ENCODE assay signal across 8 cellular contexts in the genomic region with DNA sequence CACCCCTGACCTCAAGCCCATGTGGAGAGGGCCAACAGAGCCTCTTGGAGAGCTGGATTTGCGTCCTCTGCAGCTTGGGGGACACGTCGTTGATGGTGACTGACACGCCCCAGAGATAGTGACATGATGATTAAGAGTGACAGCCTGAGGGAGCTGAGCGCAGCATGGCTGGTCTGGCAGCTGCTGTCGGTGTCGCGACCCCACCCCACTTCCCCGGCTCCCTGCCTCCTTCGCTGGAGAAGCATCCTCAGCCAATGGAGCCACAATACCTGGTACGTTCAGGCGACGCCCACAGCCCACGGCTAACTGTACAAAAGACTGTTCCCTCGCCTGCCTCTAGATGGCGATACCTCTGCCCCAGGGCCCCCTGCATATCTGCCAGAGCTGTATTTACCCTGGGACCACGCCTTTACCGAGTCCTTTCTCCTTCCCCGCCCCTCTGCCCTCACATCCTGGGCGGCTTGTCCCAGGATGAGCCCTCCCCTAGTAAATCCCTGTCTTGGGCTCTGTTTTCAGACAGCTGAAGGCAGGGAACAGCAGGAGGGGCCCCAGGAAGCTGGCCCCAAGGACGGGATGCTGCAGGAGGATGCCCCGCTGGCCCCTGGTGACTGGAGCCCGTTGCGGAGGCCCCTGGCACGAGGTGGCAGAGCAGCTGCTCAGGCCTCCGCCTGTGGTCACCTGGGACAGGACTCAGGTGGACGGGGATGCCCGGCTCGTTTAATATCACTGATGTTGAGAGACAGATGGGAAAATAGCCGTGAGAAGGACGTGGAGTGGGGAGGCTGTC.
A peak's percentile ranks its signal among the peaks of the same experiment; 100 is the strongest.
DNase-seq lines count a peak whose midpoint lies in the region; ATAC-seq, FAIRE-seq and TF ChIP-seq lines count a peak whose summit lies in the region.

No MANE protein-coding gene starts in this region.

- no peak overlapping the region for H3K9ac ChIP-seq in keratinocyte (ENCODE audit: control insufficient read depth, extremely low read depth, insufficient read depth, low read length)

- CTCF ChIA-PET in CD8-positive, alpha-beta T cell (lab: Charles Lee) = interaction anchor here (0.8 to 2.2 kb wide), 28 partner anchors 9 to 248 kb away, joined by 3 to 48 read pairs (median 4); no protein-coding TSS in a partner anchor
- CTCF ChIA-PET in activated B cell treated with CpG ODN at 0.5 μM for 24 hours (lab: Charles Lee) = interaction anchor here (0.8 to 3.4 kb wide), 26 partner anchors 10 to 686 kb away, joined by 3 to 39 read pairs (median 3); a partner anchor contains a TSS

- H3K36me3 Mint-ChIP-seq in CD8-positive, alpha-beta T cell = no peaks in the 10 kb centered on the region
- H3K36me3 Mint-ChIP-seq in activated B cell treated with CpG ODN at 0.5 μM for 24 hours (ENCODE audit: low read depth) = no peaks in the 10 kb centered on the region

- H3K4me1 Mint-ChIP-seq in CD8-positive, alpha-beta T cell (ENCODE audit: low read depth) = peaks cover 14% of the 10 kb centered on the region
- H3K4me1 Mint-ChIP-seq in activated B cell treated with CpG ODN at 0.5 μM for 24 hours = peaks cover 35% of the 10 kb centered on the region

- no peak overlapping the region for H3K27ac Mint-ChIP-seq in CD8-positive, alpha-beta T cell
- peak overlapping the region; percentile 56 for H3K27ac Mint-ChIP-seq in activated B cell treated with CpG ODN at 0.5 μM for 24 hours

- H3K4me3 ChIP-seq in CD8-positive, alpha-beta T cell (ENCODE audit: low read depth, low read length) = peak overlapping the region; percentile 49
- H3K4me3 ChIP-seq in keratinocyte (ENCODE audit: control insufficient read depth in 2 of 3, extremely low read depth in 1 of 3, insufficient read depth in 2 of 3, low read depth in 1 of 3, low read length in 3 of 3) = peak overlapping the region in 1 of 3 experiments; percentile 11

- peaks cover 13% of the 10 kb centered on the region for H3K4me1 ChIP-seq in CD8-positive, alpha-beta T cell (ENCODE audit: insufficient read depth, low read length)
- peaks cover 13% of the 10 kb centered on the region for H3K4me1 ChIP-seq in keratinocyte (ENCODE audit: control insufficient read depth, extremely low read depth, insufficient read depth, low read length)

- FAIRE-seq in H54 (lab: Jason Lieb, UNC) (no peak), keratinocyte (lab: Jason Lieb, UNC) (no peak)

- no peaks in the 10 kb centered on the region for H3K9me3 Mint-ChIP-seq in CD8-positive, alpha-beta T cell
- no peaks in the 10 kb centered on the region for H3K9me3 Mint-ChIP-seq in activated B cell treated with CpG ODN at 0.5 μM for 24 hours

- intact Hi-C loops in CD8-positive, alpha-beta T cell (cut with DNase I, micrococcal nuclease) = loop anchor here in 1 of 2 experiments (2.0 to 10.0 kb wide), 3 partner anchors 203 to 273 kb away; a partner anchor contains a TSS
- intact Hi-C loops in activated B cell treated with CpG ODN at 0.5 μM for 24 hours (cut with micrococcal nuclease) = loop anchor here (2.0 to 5.0 kb wide), 5 partner anchors 92 to 395 kb away; a partner anchor contains a TSS

- H2AFZ ChIP-seq in keratinocyte (ENCODE audit: control insufficient read depth, low read length) = peak overlapping the region; percentile 10

- TF ChIP-seq CTCF in CD8-positive, alpha-beta T cell (IDR thresholded peaks at IDR 0.05) = peak; percentile 63
- TF ChIP-seq CTCF in activated B cell treated with CpG ODN at 0.5 μM for 24 hours (IDR thresholded peaks at IDR 0.05) (no peak), keratinocyte (optimal IDR thresholded peaks at IDR 0.05 in 1 of 3, IDR thresholded peaks at IDR 0.05 in 1 of 3, conservative IDR thresholded peaks at IDR 0.05 in 1 of 3; ENCODE audit: extremely low read depth in 1 of 3, insufficient read depth in 2 of 3, low read length in 3 of 3) (peak; percentile 93 to 94 (median 94))

- H3K36me3 ChIP-seq in CD8-positive, alpha-beta T cell (ENCODE audit: insufficient read depth, low read length) = no peaks in the 10 kb centered on the region
- no peaks in the 10 kb centered on the region for H3K36me3 ChIP-seq in keratinocyte (ENCODE audit: control insufficient read depth in 2 of 2, extremely low read depth in 1 of 2, insufficient read depth in 2 of 2, low read length in 2 of 2)

- no peak overlapping the region for H3K27ac ChIP-seq in CD8-positive, alpha-beta T cell (ENCODE audit: low read depth, low read length)
- no peak overlapping the region for H3K27ac ChIP-seq in caudate nucleus (ENCODE audit: low read depth, low read length)
- H3K27ac ChIP-seq in keratinocyte (ENCODE audit: control insufficient read depth, insufficient read depth, low read length) = no peak overlapping the region

- no peaks in the 10 kb centered on the region for H3K9me1 ChIP-seq in keratinocyte (ENCODE audit: control insufficient read depth, extremely low read depth, insufficient read depth, low read length)

- no peaks in the 10 kb centered on the region for H4K20me1 ChIP-seq in keratinocyte (ENCODE audit: control insufficient read depth, extremely low read depth, insufficient read depth, low read length)

- dilution Hi-C loops in keratinocyte (cut with MboI; ENCODE audit: extremely low pct_ligation_motif_present, low sequenced_read_pairs) = no loop called here

- H3K4me2 ChIP-seq in keratinocyte (ENCODE audit: control insufficient read depth, extremely low read depth, insufficient read depth, low read depth, low read length) = peak overlapping the region; percentile 45

- H3K4me3 Mint-ChIP-seq in CD8-positive, alpha-beta T cell = peak overlapping the region; percentile 85
- H3K4me3 Mint-ChIP-seq in activated B cell treated with CpG ODN at 0.5 μM for 24 hours = peak overlapping the region; percentile 87

- DNase-seq in CD8-positive, alpha-beta T cell = peak; percentile 42 to 78 (median 69)
- peak; percentile 88 for DNase-seq in H54 (ENCODE audit: insufficient read length, low spot score)
- peak; percentile 82 for DNase-seq in NCI-H2171 (lab: John Stamatoyannopoulos, UW)
- DNase-seq in activated B cell treated with CpG ODN at 0.5 μM for 24 hours = peak; percentile 60
- DNase-seq in caudate nucleus (lab: John Stamatoyannopoulos, UW) = peak in 48 of 61 donors; percentile 5 to 78 (median 28)
- DNase-seq in keratinocyte (ENCODE audit: low read depth, low spot score) = no peak
- peak; percentile 84 for DNase-seq in stimulated activated CD4-positive, alpha-beta T cell treated with anti-CD3 and anti-CD28 coated beads, Interleukin-15, amount 100 ng/mL, for 24 hours

- H3K27me3 Mint-ChIP-seq in CD8-positive, alpha-beta T cell (ENCODE audit: low read depth) = peaks cover 10% of the 10 kb centered on the region
- H3K27me3 Mint-ChIP-seq in activated B cell treated with CpG ODN at 0.5 μM for 24 hours = peaks cover 2% of the 10 kb centered on the region

- no peak for TF ChIP-seq POLR2A in H54 (IDR thresholded peaks at IDR 0.05; ENCODE audit: low read depth, low read length)

- no peaks in the 10 kb centered on the region for H3K9me3 ChIP-seq in CD8-positive, alpha-beta T cell (ENCODE audit: low read length)
- peaks cover 2% of the 10 kb centered on the region for H3K9me3 ChIP-seq in keratinocyte (ENCODE audit: control insufficient read depth, low read depth, low read length)

- H3K79me2 ChIP-seq in keratinocyte (ENCODE audit: control insufficient read depth, insufficient read depth, low read length) = no peaks in the 10 kb centered on the region

- no peaks in the 10 kb centered on the region for H3K27me3 ChIP-seq in CD8-positive, alpha-beta T cell (ENCODE audit: insufficient read depth, low read length)
- peaks cover 5% of the 10 kb centered on the region for H3K27me3 ChIP-seq in keratinocyte (ENCODE audit: control insufficient read depth, extremely low read depth, insufficient read depth, low read length)

- ATAC-seq in CD8-positive, alpha-beta T cell = peak; percentile 95
- ATAC-seq in activated B cell treated with CpG ODN at 0.5 μM for 24 hours (ENCODE audit: low read depth) (peak; percentile 83), HG02973 (IDR thresholded peaks at IDR 0.05; ENCODE audit: unreplicated experiment) (no peak)

- POLR2A ChIA-PET in CD8-positive, alpha-beta T cell (lab: Charles Lee) = interaction anchor here (1.0 to 1.4 kb wide), 2 partner anchors 90 to 202 kb away, joined by 3 to 4 read pairs; no protein-coding TSS in a partner anchor
- POLR2A ChIA-PET in activated B cell treated with CpG ODN at 0.5 μM for 24 hours (lab: Charles Lee) = interaction anchor here (0.5 to 2.7 kb wide), 5 partner anchors 11 to 1625 kb away, joined by 3 to 13 read pairs (median 3); a partner anchor contains a TSS
